Comparison of ENCODE assay signal across 1 cellular context in the genomic region with DNA sequence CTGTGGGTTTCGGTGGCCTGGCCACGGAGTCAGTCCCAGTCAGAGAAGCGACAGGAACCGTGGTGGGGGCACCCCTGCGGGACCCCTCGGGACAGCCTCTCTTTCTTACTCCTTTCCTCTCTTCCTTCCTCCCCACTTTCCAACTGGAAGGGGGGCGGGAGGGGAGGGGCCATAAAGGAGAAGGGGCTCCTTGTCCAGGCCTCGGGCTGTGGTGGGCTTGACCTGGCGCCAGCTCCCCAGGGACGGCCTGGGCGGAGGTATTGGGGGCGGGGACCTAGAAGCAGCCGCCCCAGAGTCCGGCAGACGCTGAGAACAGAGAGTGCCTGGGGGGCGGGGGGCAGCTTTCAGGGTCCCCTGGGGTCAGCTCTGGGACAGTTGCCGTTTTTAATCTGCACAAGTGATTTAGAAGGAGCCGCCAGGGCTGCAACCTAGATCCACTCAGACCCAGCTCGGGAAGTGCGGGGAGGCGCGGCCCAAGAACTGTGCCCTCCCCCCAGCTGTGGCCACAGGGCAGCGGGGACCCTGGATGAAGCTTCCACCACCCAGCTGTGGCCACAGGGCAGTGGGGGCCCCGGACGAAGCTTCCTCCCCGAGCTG.
TF ChIP-seq lines count a peak whose summit lies in the region.

No MANE protein-coding gene starts in this region.

TF ChIP-seq in endothelial cell of umbilical vein, 7 proteins besides CTCF, POLR2A, EP300 and RAD21:
- TF ChIP-seq FOS (IDR thresholded peaks at IDR 0.05; ENCODE audit: borderline replicate concordance, insufficient read depth, low read length) (no peak), JUN (IDR thresholded peaks at IDR 0.05; ENCODE audit: borderline replicate concordance, insufficient read depth, insufficient read length, low read depth) (no peak)
